In genomic region chr16:2251281-2252111, GRCh38 we compare ENCODE assay signal across 1 cellular context.
TF ChIP-seq lines count a peak whose summit lies in the region.

ECI1 (minus strand) TSS chr16:2251587; CDS start chr16:2251566, 21 bp downstream.

TF ChIP-seq in HEK293, 187 proteins besides CTCF, POLR2A, EP300 and RAD21 (continued from another document and continues in another):
- TF ChIP-seq ZNF280D (tag by site-specific recombination; IDR thresholded peaks at IDR 0.05), result no peak
- no peak for TF ChIP-seq ZBTB49 (tag by site-specific recombination; IDR thresholded peaks at IDR 0.05; ENCODE audit: low read depth)
- peak; percentile 96 for TF ChIP-seq KLF8 (tag by site-specific recombination; IDR thresholded peaks at IDR 0.05)
- TF ChIP-seq ZNF76 (tag by site-specific recombination; IDR thresholded peaks at IDR 0.05; ENCODE audit: borderline replicate concordance, low read depth), result peak; percentile 64; the same call in 1 of the 2 replicates
- no peak for TF ChIP-seq ZNF239 (tag by site-specific recombination; IDR thresholded peaks at IDR 0.05)
- TF ChIP-seq ZNF302 (tag by site-specific recombination; IDR thresholded peaks at IDR 0.05; ENCODE audit: low read depth), result no peak
- no peak; the same call in 1 of the 2 replicates for TF ChIP-seq ZSCAN5A (tag by site-specific recombination; IDR thresholded peaks at IDR 0.05)
- TF ChIP-seq ZBTB1 (tag by site-specific recombination; IDR thresholded peaks at IDR 0.05), result 0 out of 2 replicates have a peak, but pooled peaks have one; percentile 54
- TF ChIP-seq ZNF341 (tag by site-specific recombination; IDR thresholded peaks at IDR 0.05; ENCODE audit: low read depth), result peak; percentile 99
- TF ChIP-seq ZNF311 (tag by site-specific recombination; IDR thresholded peaks at IDR 0.05; ENCODE audit: borderline replicate concordance), result no peak
- TF ChIP-seq ZNF791 (tag by site-specific recombination; IDR thresholded peaks at IDR 0.05), result no peak
- peak; percentile 72 for TF ChIP-seq PRDM10 (tag by site-specific recombination; IDR thresholded peaks at IDR 0.05)
- peak; percentile 99 for TF ChIP-seq ZNF600 (tag by site-specific recombination; IDR thresholded peaks at IDR 0.05)
- TF ChIP-seq ZNF670 (tag by site-specific recombination; IDR thresholded peaks at IDR 0.05; ENCODE audit: low read depth), result no peak
- no peak for TF ChIP-seq HOXC10 (CRISPR knock-in tag; IDR thresholded peaks at IDR 0.05)
- no peak for TF ChIP-seq ZNF704 (tag by site-specific recombination; IDR thresholded peaks at IDR 0.05)
- peak; percentile 65 for TF ChIP-seq ZFP69B (tag by site-specific recombination; IDR thresholded peaks at IDR 0.05)
- peak; percentile 64 for TF ChIP-seq ZFHX2 (tag by site-specific recombination; conservative IDR thresholded peaks at IDR 0.05)
- peak; percentile 92; the same call in 1 of the 2 replicates for TF ChIP-seq ZNF837 (tag by site-specific recombination; IDR thresholded peaks at IDR 0.05)
- no peak for TF ChIP-seq ZNF555 (tag by site-specific recombination; conservative IDR thresholded peaks at IDR 0.05)
- no peak for TF ChIP-seq ZNF169 (tag by site-specific recombination; IDR thresholded peaks at IDR 0.05)
- no peak; the same call in none of the 2 replicates for TF ChIP-seq FEZF1 (tag by site-specific recombination; IDR thresholded peaks at IDR 0.05)
- TF ChIP-seq IKZF3 (tag by site-specific recombination; IDR thresholded peaks at IDR 0.05), result peak; percentile 59; the same call in 1 of the 2 replicates
- no peak for TF ChIP-seq RBAK (tag by site-specific recombination; IDR thresholded peaks at IDR 0.05)
- no peak for TF ChIP-seq ZBTB48 (tag by site-specific recombination; IDR thresholded peaks at IDR 0.05)
- TF ChIP-seq KLF10 (tag by site-specific recombination; IDR thresholded peaks at IDR 0.05), result peak; percentile 89
- TF ChIP-seq INSM2 (tag by site-specific recombination; IDR thresholded peaks at IDR 0.05), result peak; percentile 20
- peak; percentile 89 for TF ChIP-seq ZNF660 (tag by site-specific recombination; IDR thresholded peaks at IDR 0.05)
- peak; percentile 88; the same call in 1 of the 2 replicates for TF ChIP-seq BCL11A (tag by site-specific recombination; IDR thresholded peaks at IDR 0.05; ENCODE audit: low read depth)
- no peak for TF ChIP-seq ZNF664 (tag by site-specific recombination; IDR thresholded peaks at IDR 0.05)
- no peak for TF ChIP-seq SALL2 (tag by site-specific recombination; IDR thresholded peaks at IDR 0.05; ENCODE audit: borderline replicate concordance)
- 0 out of 2 replicates have a peak, but pooled peaks have one; percentile 42 for TF ChIP-seq ZNF324 (tag by site-specific recombination; IDR thresholded peaks at IDR 0.05)
- TF ChIP-seq ZBTB8A (tag by site-specific recombination; IDR thresholded peaks at IDR 0.05), result peak; percentile 97
- TF ChIP-seq SP3 (tag by site-specific recombination; IDR thresholded peaks at IDR 0.05), result peak; percentile 95
- TF ChIP-seq ZNF843 (tag by site-specific recombination; IDR thresholded peaks at IDR 0.05), result peak; percentile 75
- 0 out of 2 replicates have a peak, but pooled peaks have one; percentile 36 for TF ChIP-seq YY2 (tag by site-specific recombination; IDR thresholded peaks at IDR 0.05)
- no peak for TF ChIP-seq ZNF513 (tag by site-specific recombination; IDR thresholded peaks at IDR 0.05)
- TF ChIP-seq ZNF391 (tag by site-specific recombination; IDR thresholded peaks at IDR 0.05; ENCODE audit: borderline replicate concordance, low read depth), result peak; percentile 84; the same call in 1 of the 2 replicates
- TF ChIP-seq ZNF18 (tag by site-specific recombination; IDR thresholded peaks at IDR 0.05), result peak; percentile 12; the same call in 1 of the 2 replicates
- TF ChIP-seq ZSCAN18 (tag by site-specific recombination; IDR thresholded peaks at IDR 0.05), result no peak
- TF ChIP-seq ZNF654 (tag by site-specific recombination; IDR thresholded peaks at IDR 0.05; ENCODE audit: low read depth), result peak; percentile 55
- no peak for TF ChIP-seq AEBP2 (tag by site-specific recombination; IDR thresholded peaks at IDR 0.05; ENCODE audit: borderline replicate concordance)
